In genomic region chr17:77811521-77811920, GRCh38 we compare ENCODE assay signal across 22 cellular contexts.
DNase-seq lines count a peak whose midpoint lies in the region; ATAC-seq, FAIRE-seq and TF ChIP-seq lines count a peak whose summit lies in the region.
"Had no signal": no experiment of that assay in that cellular context is flagged by ENCODE, and none has a peak within 500 bp of the region (broad histone marks: within the 10 kb centered on the region; RNA-seq: fewer than 3 reads in every experiment).

No MANE protein-coding gene starts in this region.

- H4K8ac ChIP-seq in H1 (ENCODE audit: extremely low read depth, insufficient read depth, low read length), result no peak overlapping the region

- H3K4me2 ChIP-seq in H1 (ENCODE audit: insufficient read depth in 1 of 2, low read depth in 2 of 2, low read length in 2 of 2), result no peak overlapping the region; a peak in 1 of 4 replicates
- no peak overlapping the region for H3K4me2 ChIP-seq in osteoblast (ENCODE audit: insufficient read depth, low read length)

- no peaks in the 10 kb centered on the region for H3K36me3 Mint-ChIP-seq in naive thymus-derived CD8-positive, alpha-beta T cell
- no peaks in the 10 kb centered on the region for H3K36me3 Mint-ChIP-seq in activated CD8-positive, alpha-beta T cell treated with anti-CD3 and anti-CD28 coated beads for 36 hours (ENCODE audit: low read depth)
- H3K36me3 Mint-ChIP-seq: CD8-positive, alpha-beta T cell; IgD-negative memory B cell had no signal

- H3K4me3 Mint-ChIP-seq in naive thymus-derived CD8-positive, alpha-beta T cell, result no peak overlapping the region
- no peak overlapping the region for H3K4me3 Mint-ChIP-seq in activated CD8-positive, alpha-beta T cell treated with anti-CD3 and anti-CD28 coated beads for 36 hours
- H3K4me3 Mint-ChIP-seq: CD8-positive, alpha-beta T cell; central memory CD8-positive, alpha-beta T cell; IgD-negative memory B cell; neural crest cell had no signal

- no peaks in the 10 kb centered on the region for H3K9me3 Mint-ChIP-seq in naive thymus-derived CD8-positive, alpha-beta T cell
- H3K9me3 Mint-ChIP-seq in activated CD8-positive, alpha-beta T cell treated with anti-CD3 and anti-CD28 coated beads for 36 hours, result no peaks in the 10 kb centered on the region
- H3K9me3 Mint-ChIP-seq: activated T-helper 2 cell treated with anti-CD3 and anti-CD28 coated beads, Interferon-gamma antibody, Interleukin-2, Interleukin-4, amounts not matched to agents 10 μg/mL and 5 μg/mL and 100 μg/mL, durations not matched to agents 14 hours and 24 hours and 36 hours; CD8-positive, alpha-beta T cell; central memory CD8-positive, alpha-beta T cell; IgD-negative memory B cell had no signal

- H3K4ac ChIP-seq in H1 (replicated peaks; ENCODE audit: insufficient read length, low read depth, low read length), result no peak overlapping the region

- H3K23me2 ChIP-seq in H1 (ENCODE audit: low read depth, low read length), result peaks cover 7% of the 10 kb centered on the region; the same call in 1 of the 2 replicates

- 83% methylated on average over 6 of the region's 6 CpGs; no CpG with 5 or more reads in 1 of the 2 experiments for WGBS in H1 (ENCODE audit: extremely low coverage in 1 of 2, insufficient coverage in 1 of 2, insufficient read length in 1 of 2, insufficient replicate concordance in 2 of 2, low coverage in 1 of 2, low lambda C conversion rate in 2 of 2, missing lambda C conversion rate in 1 of 2), 2 experiments
- WGBS in lung, 2 donors, result 61 to 86% methylated on average over 6 of the region's 6 CpGs

- peaks cover 0 to 5% (median 0%) of the 10 kb centered on the region in 4 donors for H3K4me1 Mint-ChIP-seq in naive thymus-derived CD8-positive, alpha-beta T cell
- H3K4me1 Mint-ChIP-seq in activated CD8-positive, alpha-beta T cell treated with anti-CD3 and anti-CD28 coated beads for 36 hours (ENCODE audit: low read depth), result no peaks in the 10 kb centered on the region
- H3K4me1 Mint-ChIP-seq: central memory CD8-positive, alpha-beta T cell; IgD-negative memory B cell had no signal

- DNase-seq in H1 (ENCODE audit: low read depth in 1 of 2, low spot score in 2 of 2), result no peak
- DNase-seq in lung (ENCODE audit: low spot score), result peak; percentile 56
- no peak for DNase-seq in naive thymus-derived CD8-positive, alpha-beta T cell
- no peak for DNase-seq in osteoblast (ENCODE audit: insufficient read length, low spot score, missing footprints)
- DNase-seq in activated CD8-positive, alpha-beta T cell treated with anti-CD3 and anti-CD28 coated beads for 36 hours, result no peak
- DNase-seq: activated CD4-positive, CD25-positive, alpha-beta regulatory T cell treated with anti-CD3 and anti-CD28 coated beads, Interleukin-2, amount 50 U/mL, for 72 hours; CD8-positive, alpha-beta T cell; effector memory CD4-positive, alpha-beta T cell; midbrain; NCI-H748 treated with DMSO at 0.1 percent for 48 hours; retina; stimulated activated naive CD8-positive, alpha-beta T cell treated with anti-CD3 and anti-CD28 coated beads, Interleukin-15, Interleukin-2, amounts not matched to agents 100 U/mL and 50 U/mL, for 24 hours had no signal

- H3K79me2 ChIP-seq in ACC112 (ENCODE audit: control insufficient read depth, insufficient read depth, low read length, unreplicated experiment) (no peaks in the 10 kb centered on the region), H1 (ENCODE audit: control insufficient read depth in 1 of 2, insufficient read depth in 2 of 2, low read length in 2 of 2) (no peaks in the 10 kb centered on the region), osteoblast (ENCODE audit: insufficient read depth, low read length) (no peaks in the 10 kb centered on the region)

- no peak overlapping the region for H3K27ac Mint-ChIP-seq in naive thymus-derived CD8-positive, alpha-beta T cell
- no peak overlapping the region for H3K27ac Mint-ChIP-seq in activated CD8-positive, alpha-beta T cell treated with anti-CD3 and anti-CD28 coated beads for 36 hours
- H3K27ac Mint-ChIP-seq: activated T-helper 2 cell treated with anti-CD3 and anti-CD28 coated beads, Interferon-gamma antibody, Interleukin-2, Interleukin-4, amounts not matched to agents 10 μg/mL and 5 μg/mL and 100 μg/mL, durations not matched to agents 14 hours and 24 hours and 36 hours; CD8-positive, alpha-beta T cell; IgD-negative memory B cell had no signal

- no peak overlapping the region for H3K18ac ChIP-seq in H1 (ENCODE audit: extremely low read depth, low read length)

- intact Hi-C loops in activated CD8-positive, alpha-beta T cell treated with anti-CD3 and anti-CD28 coated beads for 36 hours (cut with micrococcal nuclease), result no loop called here

- H3K56ac ChIP-seq in H1 (replicated peaks; ENCODE audit: insufficient read length, low read depth, low read length), result no peak overlapping the region

- no peak overlapping the region for H3K14ac ChIP-seq in H1 (ENCODE audit: insufficient read length)

- peak overlapping the region; percentile 67; the same call in 1 of the 2 replicates for H2BK20ac ChIP-seq in H1 (ENCODE audit: low read length)

- H3K27me3 ChIP-seq in ACC112 (ENCODE audit: insufficient read depth, low read length) (peaks cover 3% of the 10 kb centered on the region; the same call in 1 of the 2 replicates), H1 (replicated peaks in 1 of 4; ENCODE audit: control insufficient read depth in 3 of 4, extremely low read depth in 1 of 4, insufficient read depth in 3 of 4, low read length in 3 of 4) (no peaks in the 10 kb centered on the region), lung (ENCODE audit: control insufficient read depth, insufficient read depth) (no peaks in the 10 kb centered on the region), osteoblast (ENCODE audit: insufficient read depth, low read length) (peaks cover 4% of the 10 kb centered on the region)

- H3K9me3 ChIP-seq in HEK293 (ENCODE audit: control insufficient read depth, insufficient read depth, low read depth, low read length) (no peaks in the 10 kb centered on the region), H1 (ENCODE audit: insufficient read depth in 2 of 2, low read depth in 1 of 2, low read length in 1 of 2) (no peaks in the 10 kb centered on the region), lung (ENCODE audit: control insufficient read depth in 2 of 2, insufficient read depth in 1 of 2, low read length in 1 of 2) (no peaks in the 10 kb centered on the region), osteoblast (ENCODE audit: low read depth, low read length) (no peaks in the 10 kb centered on the region)

- TF ChIP-seq EP300 in H1 (IDR thresholded peaks at IDR 0.05; ENCODE audit: borderline replicate concordance in 1 of 2, low read depth in 2 of 2, low read length in 2 of 2), result no peak

- TF ChIP-seq POLR2A in H1 (IDR thresholded peaks at IDR 0.05; ENCODE audit: control extremely low read depth in 1 of 2, low read depth in 2 of 2, low read length in 2 of 2), result no peak

- ATAC-seq in lung (ENCODE audit: insufficient read depth, low FRiP score) (peak; percentile 55), HG03135 (IDR thresholded peaks at IDR 0.05; ENCODE audit: unreplicated experiment) (no peak)
- ATAC-seq in naive thymus-derived CD8-positive, alpha-beta T cell, result no peak
- no peak for ATAC-seq in activated CD8-positive, alpha-beta T cell treated with anti-CD3 and anti-CD28 coated beads for 36 hours
- ATAC-seq: CD8-positive, alpha-beta T cell; Panc1; stimulated activated naive CD8-positive, alpha-beta T cell treated with anti-CD3 and anti-CD28 coated beads, Interleukin-15, Interleukin-2, amounts not matched to agents 100 U/mL and 50 U/mL, for 24 hours had no signal

- H2BK12ac ChIP-seq in H1 (ENCODE audit: low read depth, low read length), result peak overlapping the region; percentile 88; the same call in 1 of the 2 replicates

- H2BK5ac ChIP-seq in H1 (ENCODE audit: low read depth, low read length), result peak overlapping the region; percentile 45; the same call in 1 of the 2 replicates

- H2AFZ ChIP-seq in ACC112 (ENCODE audit: low read length, unreplicated experiment), result no peak overlapping the region
- H2AFZ ChIP-seq in H1 (ENCODE audit: low read length), result no peak overlapping the region
- no peak overlapping the region for H2AFZ ChIP-seq in osteoblast (ENCODE audit: low read length)

- H3K4me1 ChIP-seq in ACC112 (ENCODE audit: control insufficient read depth, insufficient read depth, low read length, unreplicated experiment) (peaks cover 19% of the 10 kb centered on the region), HEK293 (ENCODE audit: control insufficient read depth, insufficient read depth, low read length) (no peaks in the 10 kb centered on the region), H1 (replicated peaks in 1 of 4; ENCODE audit: control insufficient read depth in 3 of 4, insufficient read depth in 4 of 4, low read length in 3 of 4) (peaks cover 3 to 14% (median 9%) of the 10 kb centered on the region in 4 experiments), lung (ENCODE audit: control insufficient read depth in 2 of 2, insufficient read depth in 2 of 2, low read length in 2 of 2) (peaks cover 10 to 18% of the 10 kb centered on the region in 2 donors), osteoblast (ENCODE audit: insufficient read depth, low read length) (peaks cover 16% of the 10 kb centered on the region)

- CTCF ChIA-PET in HEK293 (lab: Yijun Ruan, JAX) (no interaction called here), H1 (lab: Charles Lee; ENCODE audit: partially characterized antibody) (interaction anchor here (0.5 to 1.4 kb wide), 2 partner anchors 40 to 800 kb away, joined by 3 to 4 read pairs; no protein-coding TSS in a partner anchor)
- CTCF ChIA-PET in activated CD8-positive, alpha-beta T cell treated with anti-CD3 and anti-CD28 coated beads for 36 hours (lab: Charles Lee), result no interaction called here

- no peaks in the 10 kb centered on the region for H3K27me3 Mint-ChIP-seq in naive thymus-derived CD8-positive, alpha-beta T cell
- no peaks in the 10 kb centered on the region for H3K27me3 Mint-ChIP-seq in activated CD8-positive, alpha-beta T cell treated with anti-CD3 and anti-CD28 coated beads for 36 hours
- H3K27me3 Mint-ChIP-seq: central memory CD8-positive, alpha-beta T cell had no signal

- H3K23ac ChIP-seq in H1 (ENCODE audit: insufficient read length), result no peak overlapping the region

- no peak overlapping the region for H4K5ac ChIP-seq in H1 (ENCODE audit: insufficient read length, low read depth, low read length)

- peaks cover 0 to 5% of the 10 kb centered on the region in 2 experiments for H4K20me1 ChIP-seq in H1 (replicated peaks in 1 of 2; ENCODE audit: control insufficient read depth in 1 of 2, insufficient read depth in 2 of 2, low read length in 2 of 2)
- H4K20me1 ChIP-seq in osteoblast (ENCODE audit: insufficient read depth, low read length), result no peaks in the 10 kb centered on the region

- H3K27ac ChIP-seq in ACC112 (ENCODE audit: low read depth, low read length) (0 out of 2 replicates have a peak overlapping the region, but pooled peaks have one; percentile 28), HEK293 (ENCODE audit: extremely low read depth, low read depth, low read length) (no peak overlapping the region), H1 (ENCODE audit: low read depth, low read length) (no peak overlapping the region), lung (ENCODE audit: low read depth in 1 of 2, low read length in 1 of 2) (peak overlapping the region in 1 of 2 donors; percentile 76), osteoblast (ENCODE audit: low read depth, low read length) (no peak overlapping the region)

- peak overlapping the region; percentile 70 for H4K91ac ChIP-seq in H1 (replicated peaks; ENCODE audit: insufficient read length, low read length)

- TF ChIP-seq CTCF in HEK293 (tag by site-specific recombination; IDR thresholded peaks at IDR 0.05) (no peak), H1 (IDR thresholded peaks at IDR 0.05; ENCODE audit: control extremely low read depth in 1 of 3, insufficient read depth in 1 of 3, low read depth in 1 of 3, low read length in 3 of 3) (no peak), lung (IDR thresholded peaks at IDR 0.05; ENCODE audit: control extremely low read depth, extremely low read depth) (no peak), osteoblast (IDR thresholded peaks at IDR 0.05; ENCODE audit: extremely low read depth, low read depth, low read length) (no peak)
- TF ChIP-seq CTCF in activated CD8-positive, alpha-beta T cell treated with anti-CD3 and anti-CD28 coated beads for 36 hours (IDR thresholded peaks at IDR 0.05), result no peak

- no peak for TF ChIP-seq RAD21 in H1 (IDR thresholded peaks at IDR 0.05 in 1 of 2, conservative IDR thresholded peaks at IDR 0.05 in 1 of 2; ENCODE audit: low read depth in 2 of 2, low read length in 2 of 2)

- H3K79me1 ChIP-seq in H1 (ENCODE audit: low read depth, low read length), result no peaks in the 10 kb centered on the region

- FAIRE-seq in H1 (lab: Jason Lieb, UNC), result no peak
- FAIRE-seq: GM18507, H54 had no signal

- 0 out of 2 replicates have a peak overlapping the region, but pooled peaks have one; percentile 43 for H2AK5ac ChIP-seq in H1 (ENCODE audit: low read depth, low read length)

- H2BK15ac ChIP-seq in H1 (ENCODE audit: low read length), result no peak overlapping the region

- H3K4me3 ChIP-seq in ACC112 (ENCODE audit: low read depth, low read length), result no peak overlapping the region
- H3K4me3 ChIP-seq in HEK293 (ENCODE audit: low read depth, low read length), result no peak overlapping the region
- no peak overlapping the region for H3K4me3 ChIP-seq in H1 (ENCODE audit: extremely low read depth in 1 of 4, insufficient read depth in 2 of 4, low read depth in 3 of 4, low read length in 4 of 4)
- H3K4me3 ChIP-seq in lung, result no peak overlapping the region
- H3K4me3 ChIP-seq in osteoblast (ENCODE audit: insufficient read depth, low read length), result no peak overlapping the region

- POLR2A ChIA-PET in HEK293 (lab: Yijun Ruan, JAX), result no interaction called here
- POLR2A ChIA-PET in H1 (lab: Charles Lee; ENCODE audit: partially characterized antibody), result interaction anchor here (0.7 to 1.6 kb wide), 2 partner anchors 8 to 10 kb away, joined by 3 to 6 read pairs; no protein-coding TSS in a partner anchor
- POLR2A ChIA-PET in naive thymus-derived CD8-positive, alpha-beta T cell (lab: Charles Lee), result no interaction called here
- POLR2A ChIA-PET in activated CD8-positive, alpha-beta T cell treated with anti-CD3 and anti-CD28 coated beads for 36 hours (lab: Charles Lee), result no interaction called here

- no peak overlapping the region for H2BK120ac ChIP-seq in H1 (replicated peaks; ENCODE audit: low read depth, low read length)

- no peak overlapping the region for H3K9ac ChIP-seq in H1 (replicated peaks in 1 of 4; ENCODE audit: extremely low read depth in 1 of 4, low read depth in 3 of 4, low read length in 3 of 4)

- H3K36me3 ChIP-seq in ACC112 (ENCODE audit: insufficient read depth, low read length) (no peaks in the 10 kb centered on the region), HEK293 (ENCODE audit: control insufficient read depth in 2 of 2, insufficient read depth in 1 of 2, low read length in 2 of 2) (no peaks in the 10 kb centered on the region), H1 (ENCODE audit: control insufficient read depth in 2 of 4, insufficient read depth in 4 of 4, low read length in 3 of 4) (no peaks in the 10 kb centered on the region), lung (ENCODE audit: control insufficient read depth in 2 of 2, insufficient read depth in 2 of 2, low read length in 2 of 2) (no peaks in the 10 kb centered on the region), osteoblast (ENCODE audit: insufficient read depth, low read length) (no peaks in the 10 kb centered on the region)
